Comparison of ENCODE assay signal across 35 cellular contexts in the genomic region with DNA sequence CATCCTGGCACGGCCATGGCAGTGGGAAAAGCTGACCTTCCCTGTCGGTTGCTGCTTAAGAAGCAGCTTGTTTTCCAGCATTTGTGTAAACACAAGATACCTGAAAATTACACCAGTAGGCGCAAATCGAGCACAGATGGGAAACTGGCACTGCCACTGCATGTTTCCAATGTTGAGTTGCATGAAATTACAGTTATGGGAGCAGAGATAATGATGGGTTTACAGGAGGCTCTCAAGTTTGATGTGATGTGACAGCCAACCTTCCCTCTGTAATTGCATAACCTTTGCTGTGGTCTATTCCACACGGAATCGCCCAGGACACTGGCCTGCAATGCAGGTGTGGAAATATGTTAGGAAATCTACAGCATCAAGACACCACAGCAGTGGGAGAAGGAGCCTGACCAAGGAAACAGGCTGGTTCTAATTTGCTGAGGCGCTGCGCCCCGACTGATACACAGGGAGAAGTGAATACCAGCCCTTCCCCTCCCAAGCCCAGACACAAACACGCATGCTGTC. TPM values are rescaled to one million over a fixed set of nuclear protein-coding genes. Genes with fewer than 3 reads are reported as not detected.
"Had no signal": no experiment of that assay in that cellular context is flagged by ENCODE, and none has a peak within 500 bp of the region (broad histone marks: within the 10 kb centered on the region; RNA-seq: fewer than 3 reads in every experiment).

No MANE protein-coding gene starts in this region.

- H3K27ac ChIP-seq: breast epithelium, heart right ventricle, pancreas, prostate gland, sigmoid colon, stomach, thyroid gland had no signal

- H3K9me3 Mint-ChIP-seq: activated CD4-positive, alpha-beta memory T cell treated with anti-CD3 and anti-CD28 coated beads for 36 hours; activated CD4-positive, alpha-beta T cell treated with anti-CD3 and anti-CD28 coated beads, Interleukin-2, amount 10 ng/mL, durations not matched to agents 24 days and 14 days; activated T-helper 1 cell treated with anti-CD3 and anti-CD28 coated beads, Interleukin-12 subunit alpha, Interleukin-12 subunit beta, Interleukin-2, Interleukin-4 antibody, amounts not matched to agents 30 ng/mL and 10 ng/mL and 1 ng/mL, durations not matched to agents 14 hours and 24 hours and 36 hours; dendritic cell treated with granulocyte-macrophage colony-stimulating factor and Interleukin-4, amounts not matched to agents 40 ng/mL and 50 ng/mL, for 4 days; endodermal cell; neural crest cell had no signal

- H3K4me3 Mint-ChIP-seq: activated CD4-positive, alpha-beta memory T cell treated with anti-CD3 and anti-CD28 coated beads for 36 hours; activated CD4-positive, alpha-beta T cell treated with anti-CD3 and anti-CD28 coated beads, Interleukin-2, amount 10 ng/mL, durations not matched to agents 24 days and 14 days; activated T-helper 1 cell treated with anti-CD3 and anti-CD28 coated beads, Interleukin-12 subunit alpha, Interleukin-12 subunit beta, Interleukin-2, Interleukin-4 antibody, amounts not matched to agents 30 ng/mL and 10 ng/mL and 1 ng/mL, durations not matched to agents 14 hours and 24 hours and 36 hours; dendritic cell treated with granulocyte-macrophage colony-stimulating factor and Interleukin-4, amounts not matched to agents 40 ng/mL and 50 ng/mL, for 4 days; endodermal cell; neural crest cell; stimulated activated naive B cell treated with anti-CD40 and anti-IgM and Interleukin-4, amounts not matched to agents 10 μg/mL and 1 μg/mL and 100 μg/mL, for 72 hours; T-helper 17 cell had no signal

- H3K27me3 Mint-ChIP-seq: activated CD4-positive, alpha-beta memory T cell treated with anti-CD3 and anti-CD28 coated beads for 36 hours; dendritic cell treated with granulocyte-macrophage colony-stimulating factor and Interleukin-4, amounts not matched to agents 40 ng/mL and 50 ng/mL, for 4 days; stimulated activated naive B cell treated with anti-CD40 and anti-IgM and Interleukin-4, amounts not matched to agents 10 μg/mL and 1 μg/mL and 100 μg/mL, for 72 hours; T-helper 17 cell had no signal

- H3K4me3 ChIP-seq: breast epithelium, heart right ventricle, pancreas, prostate gland, sigmoid colon, stomach, thyroid gland had no signal

- H3K4me1 Mint-ChIP-seq: neural crest cell, T-helper 17 cell had no signal

- H3K36me3 ChIP-seq: breast epithelium, pancreas, prostate gland, thyroid gland had no signal

- H3K9me3 ChIP-seq: breast epithelium, heart right ventricle, pancreas, prostate gland, sigmoid colon, stomach, thyroid gland had no signal

- ATAC-seq: esophagus mucosa; heart right ventricle; pancreas; stimulated activated naive B cell treated with anti-CD40 and anti-IgM and Interleukin-4, amounts not matched to agents 10 μg/mL and 1 μg/mL and 100 μg/mL, for 72 hours; T-helper 17 cell had no signal

- FAIRE-seq: pancreas, small intestine had no signal

- H3K27ac Mint-ChIP-seq: activated CD4-positive, alpha-beta memory T cell treated with anti-CD3 and anti-CD28 coated beads for 36 hours; activated CD4-positive, alpha-beta T cell treated with anti-CD3 and anti-CD28 coated beads, Interleukin-2, amount 10 ng/mL, durations not matched to agents 24 days and 14 days; activated T-helper 1 cell treated with anti-CD3 and anti-CD28 coated beads, Interleukin-12 subunit alpha, Interleukin-12 subunit beta, Interleukin-2, Interleukin-4 antibody, amounts not matched to agents 30 ng/mL and 10 ng/mL and 1 ng/mL, durations not matched to agents 14 hours and 24 hours and 36 hours; dendritic cell treated with granulocyte-macrophage colony-stimulating factor and Interleukin-4, amounts not matched to agents 40 ng/mL and 50 ng/mL, for 4 days; endodermal cell; stimulated activated naive B cell treated with anti-CD40 and anti-IgM and Interleukin-4, amounts not matched to agents 10 μg/mL and 1 μg/mL and 100 μg/mL, for 72 hours; T-helper 17 cell had no signal

- H3K4me1 ChIP-seq: breast epithelium, heart right ventricle, pancreas, prostate gland, sigmoid colon, stomach, thyroid gland had no signal

- H3K27me3 ChIP-seq: breast epithelium, heart right ventricle, pancreas, sigmoid colon, stomach, thyroid gland had no signal

- DNase-seq: activated CD4-positive, alpha-beta memory T cell treated with anti-CD3 and anti-CD28 coated beads for 36 hours; activated CD4-positive, alpha-beta T cell treated with anti-CD3 and anti-CD28 coated beads, Interleukin-2, amount 10 ng/mL, durations not matched to agents 24 days and 14 days; activated CD4-positive, CD25-positive, alpha-beta regulatory T cell treated with anti-CD3 and anti-CD28 coated beads, Interleukin-2, amount 50 U/mL, for 72 hours; activated CD8-positive, alpha-beta memory T cell treated with anti-CD3 and anti-CD28 coated beads, Interleukin-2, amount 50 U/mL, for 4 hours; activated gamma-delta T cell treated with Interleukin-2 at 50 U/mL for 16 hours; activated naive CD4-positive, alpha-beta T cell treated with anti-CD3 and anti-CD28 coated beads, Interleukin-2, amount 50 U/mL, for 16 hours; activated T-cell treated with anti-CD3 and anti-CD28 coated beads, Interleukin-2, amount 50 U/mL, for 1 hour; amygdala; central memory CD4-positive, alpha-beta T cell; endodermal cell; foreskin melanocyte; heart right ventricle; mesendoderm; nucleus accumbens; pancreas; retina; sigmoid colon; small intestine; stimulated activated CD4-positive, alpha-beta T cell treated with anti-CD3 and anti-CD28 coated beads, Interleukin-1b, Interleukin-23, amount 100 ng/mL, for 48 hours; stimulated activated naive B cell treated with anti-CD40 and anti-IgM and Interleukin-4, amounts not matched to agents 10 μg/mL and 1 μg/mL and 100 μg/mL, for 72 hours; stomach; T-helper 17 cell; thyroid gland had no signal

RNA-seq across cellular contexts. Expression of a gene that starts 17.4 kb away (rescaled TPM):
- total RNA-seq: activated CD4-positive, alpha-beta memory T cell treated with anti-CD3 and anti-CD28 coated beads for 36 hours; activated CD4-positive, alpha-beta T cell treated with anti-CD3 and anti-CD28 coated beads, Interleukin-2, amount 10 ng/mL, durations not matched to agents 24 days and 14 days; activated CD8-positive, alpha-beta memory T cell treated with anti-CD3 and anti-CD28 coated beads for 36 hours; activated T-helper 1 cell treated with anti-CD3 and anti-CD28 coated beads, Interleukin-12 subunit alpha, Interleukin-12 subunit beta, Interleukin-2, Interleukin-4 antibody, amounts not matched to agents 30 ng/mL and 10 ng/mL and 1 ng/mL, durations not matched to agents 14 hours and 24 hours and 36 hours; breast epithelium; endodermal cell; esophagus mucosa; glomerular endothelial cell; heart right ventricle; kidney epithelial cell; lower leg skin; mucosa of gallbladder; neural crest cell; pancreas; prostate gland; sigmoid colon; stomach; T-helper 17 cell; thyroid gland; ureter had no signal
- polyA plus RNA-seq: heart right ventricle, sigmoid colon, stomach had no signal
